Comparison of ENCODE assay signal across 17 cellular contexts in the genomic region with DNA sequence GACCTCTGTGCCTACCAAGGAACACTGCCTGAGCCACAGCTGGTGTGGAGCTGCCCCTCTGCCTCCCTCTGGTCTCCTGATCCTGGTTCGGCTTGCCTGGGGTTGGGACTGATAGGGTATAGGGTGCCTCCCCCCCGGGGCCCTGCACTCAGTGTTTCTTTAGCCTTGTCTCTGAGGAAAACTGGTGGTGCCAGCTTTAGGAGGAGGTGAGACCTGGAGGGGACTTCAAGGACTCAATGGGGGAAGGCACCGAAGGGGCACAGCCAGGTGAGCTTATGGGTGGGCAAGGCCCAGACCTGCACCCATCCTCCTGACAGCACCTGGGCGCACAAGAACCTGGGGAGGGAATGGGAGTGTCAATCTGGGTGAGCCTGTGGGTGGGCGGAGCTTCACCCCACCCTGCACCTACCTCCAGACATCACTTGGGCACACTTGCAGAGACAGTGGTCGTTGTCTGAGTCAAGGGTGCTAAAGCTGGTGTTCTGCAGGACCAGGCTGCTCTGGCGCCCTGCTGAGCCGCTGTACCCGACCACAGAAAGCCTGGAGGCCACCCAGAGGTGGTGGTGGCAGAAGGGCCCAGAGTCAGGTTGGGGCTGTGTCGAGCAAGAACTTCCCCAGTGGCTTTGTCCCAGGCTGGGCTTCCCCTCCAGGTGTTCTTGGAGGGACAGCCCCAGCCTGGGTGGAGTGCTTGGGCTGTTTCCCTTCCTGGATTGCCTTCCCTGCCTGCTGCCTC. TPM values are rescaled to one million over a fixed set of nuclear protein-coding genes. Genes with fewer than 3 reads are reported as not detected.
DNase-seq lines count a peak whose midpoint lies in the region; ATAC-seq, FAIRE-seq and TF ChIP-seq lines count a peak whose summit lies in the region.
"Had no signal": no experiment of that assay in that cellular context is flagged by ENCODE, and none has a peak within 500 bp of the region (broad histone marks: within the 10 kb centered on the region; RNA-seq: fewer than 3 reads in every experiment).

No MANE protein-coding gene starts in this region.

- no peak overlapping the region for H2AFZ ChIP-seq in OCI-LY3 (ENCODE audit: low read depth, low read length)
- H2AFZ ChIP-seq: GM23248, PC-9 had no signal

- peaks cover 7% of the 10 kb centered on the region for H3K4me1 ChIP-seq in OCI-LY3 (ENCODE audit: low read length)
- H3K4me1 ChIP-seq in psoas muscle: no peaks in the 10 kb centered on the region
- no peaks in the 10 kb centered on the region for H3K4me1 ChIP-seq in kidney (ENCODE audit: control insufficient read depth in 1 of 2, insufficient read depth in 1 of 2, low read depth in 1 of 2, low read length in 2 of 2)
- H3K4me1 ChIP-seq: BLaER1 treated with 17β-estradiol and CSF1 and Interleukin-3, amounts not matched to agents 10 nM and 100 nM had no signal

- FAIRE-seq in kidney (lab: Jason Lieb, UNC): no peak
- FAIRE-seq: K562 had no signal

- WGBS in psoas muscle, 3 donors: 76 to 77% (median 76%) methylated on average over 10 of the region's 10 CpGs

- intact Hi-C loops in Calu3 (cut with micrococcal nuclease; ENCODE audit: unreplicated experiment): no loop called here
- intact Hi-C loops in psoas muscle (cut with DNase I): no loop called here
- intact Hi-C loops in kidney (cut with DNase I): no loop called here

- no TSS peak for BruUV-seq in Calu3 (replicated peaks; lab: Mats Ljungman, UMichigan)

- CTCF ChIA-PET in Calu3 (lab: Charles Lee): no interaction called here

- no peak overlapping the region for H3K9ac ChIP-seq in OCI-LY3 (ENCODE audit: low read length)
- H3K9ac ChIP-seq in kidney (ENCODE audit: low read length in 2 of 2): no peak overlapping the region
- H3K9ac ChIP-seq: BLaER1 treated with 17β-estradiol and CSF1 and Interleukin-3, amounts not matched to agents 10 nM and 100 nM; GM23248 had no signal

- DNase-seq in Calu3: peak; percentile 29
- DNase-seq in GM12865 (ENCODE audit: low read depth): peak; percentile 18
- no peak for DNase-seq in nephron progenitor cell
- no peak for DNase-seq in GOT3 (lab: John Stamatoyannopoulos, UW)
- no peak for DNase-seq in psoas muscle
- no peak for DNase-seq in kidney
- DNase-seq in HUDEP-2 (lab: John Stamatoyannopoulos, UW; ENCODE audit: unreplicated experiment in 76 of 76): no peak
- DNase-seq: CD8-positive, alpha-beta T cell; DMS53; GM23248; NCI-H1092 treated with DMSO at 0.1 percent for 48 hours; NCI-H146; NCI-H2227 treated with DMSO at 0.1 percent for 48 hours; PC-9 had no signal

- H3K9me3 Mint-ChIP-seq in Calu3 (ENCODE audit: low read depth, unreplicated experiment): no peaks in the 10 kb centered on the region
- H3K9me3 Mint-ChIP-seq in nephron progenitor cell: no peaks in the 10 kb centered on the region
- H3K9me3 Mint-ChIP-seq: CD8-positive, alpha-beta T cell had no signal

- TF ChIP-seq CTCF in Calu3 (IDR thresholded peaks at IDR 0.05; ENCODE audit: unreplicated experiment): no peak
- TF ChIP-seq CTCF in GM12865 (IDR thresholded peaks at IDR 0.05; ENCODE audit: insufficient read depth, low read depth, low read length, missing control alignments): no peak
- TF ChIP-seq CTCF in OCI-LY3 (IDR thresholded peaks at IDR 0.05; ENCODE audit: low read depth, low read length): no peak
- TF ChIP-seq CTCF in nephron progenitor cell (IDR thresholded peaks at IDR 0.05): no peak
- TF ChIP-seq CTCF in psoas muscle (IDR thresholded peaks at IDR 0.05): no peak
- TF ChIP-seq CTCF in kidney (IDR thresholded peaks at IDR 0.05; ENCODE audit: borderline replicate concordance, extremely low read depth, insufficient read depth): no peak

- ATAC-seq in psoas muscle: no peak
- ATAC-seq: CD8-positive, alpha-beta T cell had no signal

- no peaks in the 10 kb centered on the region; the same call in 1 of the 2 replicates for H4K20me1 ChIP-seq in OCI-LY3 (ENCODE audit: insufficient read depth, low read length)

- no peak overlapping the region for H3K4me3 Mint-ChIP-seq in Calu3 (ENCODE audit: low read depth, unreplicated experiment)
- H3K4me3 Mint-ChIP-seq in nephron progenitor cell: no peak overlapping the region
- H3K4me3 Mint-ChIP-seq: CD8-positive, alpha-beta T cell had no signal

- peaks cover 30% of the 10 kb centered on the region for H3K27me3 ChIP-seq in OCI-LY3 (ENCODE audit: low read depth, low read length)
- H3K27me3 ChIP-seq in psoas muscle (ENCODE audit: insufficient read depth in 3 of 3, low read length in 2 of 3): peaks cover 0 to 12% (median 0%) of the 10 kb centered on the region in 3 donors
- H3K27me3 ChIP-seq: BLaER1 treated with 17β-estradiol and CSF1 and Interleukin-3, amounts not matched to agents 10 nM and 100 nM had no signal

- H3K36me3 Mint-ChIP-seq in Calu3 (ENCODE audit: insufficient read depth, unreplicated experiment) (no peaks in the 10 kb centered on the region), nephron progenitor cell (ENCODE audit: low read depth) (no peaks in the 10 kb centered on the region)
- H3K36me3 Mint-ChIP-seq: CD8-positive, alpha-beta T cell had no signal

- no peaks in the 10 kb centered on the region for H3K9me3 ChIP-seq in OCI-LY3 (ENCODE audit: insufficient read depth, low read length)
- no peaks in the 10 kb centered on the region for H3K9me3 ChIP-seq in psoas muscle
- H3K9me3 ChIP-seq in kidney (ENCODE audit: control insufficient read depth in 1 of 2, low read length in 2 of 2): no peaks in the 10 kb centered on the region
- H3K9me3 ChIP-seq: BLaER1 treated with 17β-estradiol and CSF1 and Interleukin-3, amounts not matched to agents 10 nM and 100 nM had no signal

- H3K27ac Mint-ChIP-seq in Calu3 (ENCODE audit: unreplicated experiment) (no peak overlapping the region), nephron progenitor cell (peak overlapping the region; percentile 42)
- H3K27ac Mint-ChIP-seq: CD8-positive, alpha-beta T cell had no signal

- no peaks in the 10 kb centered on the region for H3K79me2 ChIP-seq in OCI-LY3 (ENCODE audit: low read length)

- peaks cover 12% of the 10 kb centered on the region for H3K4me1 Mint-ChIP-seq in Calu3 (ENCODE audit: low read depth, unreplicated experiment)
- no peaks in the 10 kb centered on the region for H3K4me1 Mint-ChIP-seq in nephron progenitor cell

- H3K27me3 Mint-ChIP-seq in Calu3 (ENCODE audit: unreplicated experiment) (no peaks in the 10 kb centered on the region), nephron progenitor cell (ENCODE audit: low read depth, poor library complexity) (peaks cover 42% of the 10 kb centered on the region)

- H3K36me3 ChIP-seq in OCI-LY3 (replicated peaks; ENCODE audit: low read depth, low read length) (no peaks in the 10 kb centered on the region), psoas muscle (ENCODE audit: insufficient read depth in 1 of 2, low read depth in 1 of 2) (no peaks in the 10 kb centered on the region), kidney (ENCODE audit: control insufficient read depth in 1 of 2, insufficient read depth in 2 of 2, low read length in 2 of 2) (no peaks in the 10 kb centered on the region)
- H3K36me3 ChIP-seq: BLaER1 treated with 17β-estradiol and CSF1 and Interleukin-3, amounts not matched to agents 10 nM and 100 nM had no signal

- H3K4me3 ChIP-seq in GM12865 (ENCODE audit: low read depth, low read length) (no peak overlapping the region), OCI-LY3 (ENCODE audit: low read length) (no peak overlapping the region), psoas muscle (no peak overlapping the region), kidney (ENCODE audit: low read length in 2 of 2) (no peak overlapping the region)
- H3K4me3 ChIP-seq: BLaER1 treated with 17β-estradiol and CSF1 and Interleukin-3, amounts not matched to agents 10 nM and 100 nM; GM23248; K562; PC-9 had no signal

- no peak overlapping the region for H3K27ac ChIP-seq in OCI-LY3 (ENCODE audit: low read length)
- no peak overlapping the region for H3K27ac ChIP-seq in psoas muscle
- H3K27ac ChIP-seq in kidney (ENCODE audit: low read depth in 2 of 2, low read length in 2 of 2): no peak overlapping the region
- H3K27ac ChIP-seq: BLaER1 treated with 17β-estradiol and CSF1 and Interleukin-3, amounts not matched to agents 10 nM and 100 nM; GM23248; PC-9 had no signal

- H3K4me2 ChIP-seq in OCI-LY3 (ENCODE audit: low read length): peak overlapping the region; percentile 13; the same call in 1 of the 2 replicates
- H3K4me2 ChIP-seq: BLaER1 treated with 17β-estradiol and CSF1 and Interleukin-3, amounts not matched to agents 10 nM and 100 nM; PC-9 had no signal

RNA-seq across cellular contexts. Expression of a gene that starts 40.5 kb away (rescaled TPM):
- total RNA-seq in Calu3 (2022): 14.5 and 14.9 TPM in 2 replicates
- total RNA-seq in psoas muscle: 1 to 10 TPM in 2 of 4 donors, under 1 TPM in 2; 0.83 to 3.4 (median 1.9) TPM
- 1 to 10 TPM; 1.4 to 2.5 (median 2.4) TPM for polyA plus RNA-seq in psoas muscle
- total RNA-seq in kidney: 10.2 TPM
- 12.6 TPM for polyA plus RNA-seq in kidney (ENCODE audit: insufficient read depth, low read depth, low replicate concordance)

RNA-seq across cellular contexts. Expression of a gene that starts 42.1 kb away (rescaled TPM):
- total RNA-seq in Calu3 (2022) (not detected in 2 replicates), psoas muscle (under 1 TPM in 2 of 4 donors, not detected in 2; 0.04 to 0.06 TPM), kidney (0.57 TPM)
- polyA plus RNA-seq in psoas muscle (under 1 TPM; 0.03 to 0.14 (median 0.10) TPM), kidney (ENCODE audit: insufficient read depth, low read depth, low replicate concordance) (0.24 TPM)
- total RNA-seq: CD8-positive, alpha-beta T cell; GM23248; K562; PC-9 had no signal
- polyA plus RNA-seq: GM23248, K562 had no signal

Comparison
In these comparisons a context has a peak if more than half of its experiments do, and no peak if none do; other contexts are left out.
1. DNase-seq: peak in Calu3 (single experiment) and GM12865 (single experiment); none in nephron progenitor cell (single experiment), GOT3 (single experiment), psoas muscle (0 of 2), kidney (single experiment) and HUDEP-2 (0 of 76).